31 cellular contexts compared by ENCODE assay signal in genomic region chr4:99379571-99379970, GRCh38. TPM values are rescaled to one million over a fixed set of nuclear protein-coding genes. Genes with fewer than 3 reads are reported as not detected.
"Had no signal": no experiment of that assay in that cellular context is flagged by ENCODE, and none has a peak within 500 bp of the region (broad histone marks: within the 10 kb centered on the region; RNA-seq: fewer than 3 reads in every experiment).

No MANE protein-coding gene starts in this region.

- DNase-seq: activated B cell treated with CpG ODN at 0.5 μM for 24 hours; activated CD4-positive, alpha-beta T cell treated with anti-CD3 and anti-CD28 coated beads for 36 hours; activated CD4-positive, alpha-beta T cell treated with anti-CD3 and anti-CD28 coated beads, Interleukin-2, amount 50 U/mL, for 4 hours; activated CD8-positive, alpha-beta memory T cell treated with anti-CD3 and anti-CD28 coated beads for 24 hours; activated CD8-positive, alpha-beta memory T cell treated with anti-CD3 and anti-CD28 coated beads, Interleukin-2, amount 50 U/mL, for 4 hours; activated naive CD4-positive, alpha-beta T cell; activated T-cell treated with anti-CD3 and anti-CD28 coated beads, Interleukin-2, amount 50 U/mL, for 24 hours; adrenal gland; brain microvascular endothelial cell; colonic mucosa; dorsolateral prefrontal cortex; esophagus squamous epithelium; foreskin keratinocyte; kidney glomerular epithelial cell; left ventricle myocardium inferior; nephron progenitor cell; right cardiac atrium; stimulated activated CD4-positive, alpha-beta T cell treated with anti-CD3 and anti-CD28 coated beads, Interleukin-12 subunit alpha, Interleukin-12 subunit beta, amount 100 ng/mL, for 4 hours; stimulated activated CD4-positive, alpha-beta T cell treated with anti-CD3 and anti-CD28 coated beads, Interleukin-4, amount 100 ng/mL, for 4 hours; stimulated activated naive CD8-positive, alpha-beta T cell treated with anti-CD3 and anti-CD28 coated beads, Interleukin-15, Interleukin-2, amounts not matched to agents 100 U/mL and 50 U/mL, for 24 hours; T-helper 17 cell; upper lobe of left lung had no signal

- H2AFZ ChIP-seq: parathyroid adenoma had no signal

- H3K27ac ChIP-seq: adrenal gland, ascending aorta, brain microvascular endothelial cell, colonic mucosa, dorsolateral prefrontal cortex, esophagus squamous epithelium, foreskin keratinocyte, left ventricle myocardium inferior, parathyroid adenoma, upper lobe of left lung had no signal

- H3K4me1 Mint-ChIP-seq: activated B cell treated with CpG ODN at 0.5 μM for 24 hours; activated CD4-positive, alpha-beta T cell treated with anti-CD3 and anti-CD28 coated beads for 36 hours; central memory CD8-positive, alpha-beta T cell; nephron progenitor cell; T-helper 17 cell had no signal

- H3K36me3 ChIP-seq: adrenal gland, ascending aorta, brain microvascular endothelial cell, colonic mucosa, esophagus squamous epithelium, left ventricle myocardium inferior, upper lobe of left lung had no signal

- H3K4me1 ChIP-seq: colonic mucosa, left ventricle myocardium inferior, parathyroid adenoma had no signal

- H3K27me3 Mint-ChIP-seq: activated B cell treated with CpG ODN at 0.5 μM for 24 hours had no signal

- H3K4me3 Mint-ChIP-seq: activated B cell treated with CpG ODN at 0.5 μM for 24 hours; activated CD4-positive, alpha-beta T cell treated with anti-CD3 and anti-CD28 coated beads for 36 hours; activated naive CD8-positive, alpha-beta T cell; activated T-cell treated with anti-CD3 and anti-CD28 coated beads, Interleukin-2, amount 50 U/mL, for 24 hours; central memory CD8-positive, alpha-beta T cell; nephron progenitor cell; T-helper 17 cell had no signal

- ATAC-seq: activated CD4-positive, alpha-beta T cell treated with anti-CD3 and anti-CD28 coated beads for 36 hours; foreskin keratinocyte; right cardiac atrium; stimulated activated naive CD8-positive, alpha-beta T cell treated with anti-CD3 and anti-CD28 coated beads, Interleukin-15, Interleukin-2, amounts not matched to agents 100 U/mL and 50 U/mL, for 24 hours; T-helper 17 cell had no signal

- H3K27ac Mint-ChIP-seq: activated B cell treated with CpG ODN at 0.5 μM for 24 hours; activated CD4-positive, alpha-beta T cell treated with anti-CD3 and anti-CD28 coated beads for 36 hours; activated naive CD8-positive, alpha-beta T cell; activated T-cell treated with anti-CD3 and anti-CD28 coated beads, Interleukin-2, amount 50 U/mL, for 24 hours; activated T-helper 2 cell treated with anti-CD3 and anti-CD28 coated beads, Interferon-gamma antibody, Interleukin-2, Interleukin-4, amounts not matched to agents 10 μg/mL and 5 μg/mL and 100 μg/mL, durations not matched to agents 14 hours and 24 hours and 36 hours; nephron progenitor cell; T-helper 17 cell had no signal

- H3K27me3 ChIP-seq: adrenal gland, ascending aorta, brain microvascular endothelial cell, colonic mucosa, esophagus squamous epithelium, foreskin keratinocyte, upper lobe of left lung had no signal

- H3K9me3 ChIP-seq: adrenal gland, colonic mucosa, esophagus squamous epithelium had no signal

- H3K4me3 ChIP-seq: adrenal gland, ascending aorta, colonic mucosa, dorsolateral prefrontal cortex, esophagus squamous epithelium, left ventricle myocardium inferior, upper lobe of left lung had no signal

- H3K9ac ChIP-seq: parathyroid adenoma had no signal

RNA-seq across cellular contexts. Expression of gene ADH1C, which starts 27.0 kb away (rescaled TPM):
- total RNA-seq: activated B cell treated with CpG ODN at 0.5 μM for 24 hours; activated CD4-positive, alpha-beta T cell treated with anti-CD3 and anti-CD28 coated beads for 36 hours; activated T-helper 2 cell treated with anti-CD3 and anti-CD28 coated beads, Interferon-gamma antibody, Interleukin-2, Interleukin-4, amounts not matched to agents 10 μg/mL and 5 μg/mL and 100 μg/mL, durations not matched to agents 14 hours and 24 hours and 36 hours; foreskin keratinocyte; myocyte; pulmonary artery endothelial cell; T-helper 17 cell had no signal
- polyA plus RNA-seq: foreskin keratinocyte had no signal

RNA-seq across cellular contexts. Expression of gene ADH7, which starts 55.6 kb away (rescaled TPM):
- total RNA-seq: activated B cell treated with CpG ODN at 0.5 μM for 24 hours; activated CD4-positive, alpha-beta T cell treated with anti-CD3 and anti-CD28 coated beads for 36 hours; activated T-helper 2 cell treated with anti-CD3 and anti-CD28 coated beads, Interferon-gamma antibody, Interleukin-2, Interleukin-4, amounts not matched to agents 10 μg/mL and 5 μg/mL and 100 μg/mL, durations not matched to agents 14 hours and 24 hours and 36 hours; adrenal gland; ascending aorta; colonic mucosa; dorsolateral prefrontal cortex; foreskin keratinocyte; left ventricle myocardium inferior; myocyte; pulmonary artery endothelial cell; right cardiac atrium; skeletal muscle tissue; subcutaneous adipose tissue; T-helper 17 cell had no signal
- polyA plus RNA-seq: foreskin keratinocyte had no signal

RNA-seq across cellular contexts. Expression of gene ADH1B, which starts 58.4 kb away (rescaled TPM):
- total RNA-seq: activated B cell treated with CpG ODN at 0.5 μM for 24 hours; activated CD4-positive, alpha-beta T cell treated with anti-CD3 and anti-CD28 coated beads for 36 hours; activated T-helper 2 cell treated with anti-CD3 and anti-CD28 coated beads, Interferon-gamma antibody, Interleukin-2, Interleukin-4, amounts not matched to agents 10 μg/mL and 5 μg/mL and 100 μg/mL, durations not matched to agents 14 hours and 24 hours and 36 hours; foreskin keratinocyte; myocyte; pulmonary artery endothelial cell; T-helper 17 cell had no signal
- polyA plus RNA-seq: foreskin keratinocyte had no signal
